In genomic region chr18:36633961-36634412, GRCh38 we compare ENCODE assay signal across 12 cellular contexts.
DNase-seq lines count a peak whose midpoint lies in the region; ATAC-seq, FAIRE-seq and TF ChIP-seq lines count a peak whose summit lies in the region.
"Had no signal": no experiment of that assay in that cellular context is flagged by ENCODE, and none has a peak within 500 bp of the region (broad histone marks: within the 10 kb centered on the region; RNA-seq: fewer than 3 reads in every experiment).

No MANE protein-coding gene starts in this region.

- no peaks in the 10 kb centered on the region for H3K9me3 Mint-ChIP-seq in GM23338
- H3K9me3 Mint-ChIP-seq: activated T-cell treated with anti-CD3 and anti-CD28 coated beads, Interleukin-2, amount 50 U/mL, for 24 hours; neural crest cell; stimulated activated effector memory CD8-positive, alpha-beta T cell treated with anti-CD3 and anti-CD28 coated beads, Interleukin-12 subunit alpha, Interleukin-12 subunit beta, amount 100 ng/mL, for 72 hours had no signal

- no peak overlapping the region for H3K4me3 Mint-ChIP-seq in GM23338
- H3K4me3 Mint-ChIP-seq: activated T-cell treated with anti-CD3 and anti-CD28 coated beads, Interleukin-2, amount 50 U/mL, for 24 hours; neural crest cell; stimulated activated effector memory CD8-positive, alpha-beta T cell treated with anti-CD3 and anti-CD28 coated beads, Interleukin-12 subunit alpha, Interleukin-12 subunit beta, amount 100 ng/mL, for 72 hours had no signal

- peak; percentile 38 for ATAC-seq in GM23338
- peak; percentile 36 for ATAC-seq in HG03571 (IDR thresholded peaks at IDR 0.05; ENCODE audit: unreplicated experiment)
- no peak for ATAC-seq in GM19455 (IDR thresholded peaks at IDR 0.05; ENCODE audit: unreplicated experiment)
- no peak for ATAC-seq in GM18873 (IDR thresholded peaks at IDR 0.05; ENCODE audit: low FRiP score, unreplicated experiment)
- ATAC-seq: stimulated activated effector memory CD8-positive, alpha-beta T cell treated with anti-CD3 and anti-CD28 coated beads, Interleukin-12 subunit alpha, Interleukin-12 subunit beta, amount 100 ng/mL, for 72 hours had no signal

- H2AFZ ChIP-seq in GM23338: no peak overlapping the region

- H3K27me3 Mint-ChIP-seq in GM23338 (ENCODE audit: insufficient read depth, low read depth, poor library complexity): no peaks in the 10 kb centered on the region

- H3K27me3 ChIP-seq in GM23338 (ENCODE audit: insufficient read depth): no peaks in the 10 kb centered on the region

- no peaks in the 10 kb centered on the region for H3K36me3 ChIP-seq in GM23338 (ENCODE audit: insufficient read depth)

- peaks cover 12% of the 10 kb centered on the region; the same call in 1 of the 2 replicates for H3K4me1 ChIP-seq in GM23338 (ENCODE audit: insufficient read depth)

- no peak overlapping the region for H3K27ac Mint-ChIP-seq in GM23338
- H3K27ac Mint-ChIP-seq: activated T-cell treated with anti-CD3 and anti-CD28 coated beads, Interleukin-2, amount 50 U/mL, for 24 hours; stimulated activated effector memory CD8-positive, alpha-beta T cell treated with anti-CD3 and anti-CD28 coated beads, Interleukin-12 subunit alpha, Interleukin-12 subunit beta, amount 100 ng/mL, for 72 hours had no signal

- no peak overlapping the region for H3K27ac ChIP-seq in GM23338 (ENCODE audit: low read depth)

- TF ChIP-seq CTCF in GM23338 (conservative IDR thresholded peaks at IDR 0.05; ENCODE audit: low read depth in 2 of 2): no peak
- TF ChIP-seq CTCF in astrocyte of the cerebellum (IDR thresholded peaks at IDR 0.05; ENCODE audit: low read depth, low read length, missing control alignments): no peak

- H4K20me1 ChIP-seq in GM23338 (replicated peaks; ENCODE audit: insufficient read depth): no peaks in the 10 kb centered on the region

- peak; percentile 78 for FAIRE-seq in GM12892 (lab: Jason Lieb, UNC)

- no peaks in the 10 kb centered on the region for H3F3A ChIP-seq in GM23338 (replicated peaks; ENCODE audit: low read depth)

- 0 out of 2 replicates have a peak overlapping the region, but pooled peaks have one; percentile 42 for H3K4me2 ChIP-seq in GM23338

- no peak for TF ChIP-seq POLR2A in GM12892 (IDR thresholded peaks at IDR 0.05; ENCODE audit: low read depth, low read length)

- DNase-seq in GM12892 (ENCODE audit: insufficient read length) (no peak), GM23338 (ENCODE audit: low spot score) (peak; percentile 17), astrocyte of the cerebellum (ENCODE audit: low read depth) (peak; percentile 22), OCI-M2 (lab: John Stamatoyannopoulos, UW; ENCODE audit: unreplicated experiment) (no peak), retina (no peak)
- DNase-seq: activated T-cell treated with anti-CD3 and anti-CD28 coated beads, Interleukin-2, amount 50 U/mL, for 24 hours; central memory CD4-positive, alpha-beta T cell had no signal

- in situ Hi-C loops in astrocyte of the cerebellum (cut with HindIII; ENCODE audit: low sequenced_read_pairs): no loop called here

- H3K79me2 ChIP-seq in GM23338 (replicated peaks; ENCODE audit: insufficient read depth): no peaks in the 10 kb centered on the region

- H3K9me2 ChIP-seq in GM23338 (ENCODE audit: insufficient read depth): no peaks in the 10 kb centered on the region

- H3K4me1 Mint-ChIP-seq in GM23338: peaks cover 21% of the 10 kb centered on the region
- H3K4me1 Mint-ChIP-seq: stimulated activated effector memory CD8-positive, alpha-beta T cell treated with anti-CD3 and anti-CD28 coated beads, Interleukin-12 subunit alpha, Interleukin-12 subunit beta, amount 100 ng/mL, for 72 hours had no signal

- no peaks in the 10 kb centered on the region for H3K36me3 Mint-ChIP-seq in GM23338 (ENCODE audit: low read depth)
- H3K36me3 Mint-ChIP-seq: stimulated activated effector memory CD8-positive, alpha-beta T cell treated with anti-CD3 and anti-CD28 coated beads, Interleukin-12 subunit alpha, Interleukin-12 subunit beta, amount 100 ng/mL, for 72 hours had no signal

- H3K4me3 ChIP-seq in GM23338 (no peak overlapping the region), astrocyte of the cerebellum (ENCODE audit: low read depth, low read length) (no peak overlapping the region)

TF ChIP-seq in GM23338, 12 proteins besides CTCF, POLR2A, EP300 and RAD21:
- TF ChIP-seq EZH2 (IDR thresholded peaks at IDR 0.05; ENCODE audit: low read depth, unreplicated experiment) (no peak), JUNB (IDR thresholded peaks at IDR 0.05; ENCODE audit: unreplicated experiment) (no peak), EZH2phosphoT487 (IDR thresholded peaks at IDR 0.05; ENCODE audit: unreplicated experiment) (no peak), STAT1 (IDR thresholded peaks at IDR 0.05; ENCODE audit: unreplicated experiment) (no peak), POLR2AphosphoS5 (IDR thresholded peaks at IDR 0.05; ENCODE audit: low read depth) (no peak), CREB1 (CRISPR knock-in tag; IDR thresholded peaks at IDR 0.05; ENCODE audit: low read depth) (no peak)
- TF ChIP-seq, protein P1, sequence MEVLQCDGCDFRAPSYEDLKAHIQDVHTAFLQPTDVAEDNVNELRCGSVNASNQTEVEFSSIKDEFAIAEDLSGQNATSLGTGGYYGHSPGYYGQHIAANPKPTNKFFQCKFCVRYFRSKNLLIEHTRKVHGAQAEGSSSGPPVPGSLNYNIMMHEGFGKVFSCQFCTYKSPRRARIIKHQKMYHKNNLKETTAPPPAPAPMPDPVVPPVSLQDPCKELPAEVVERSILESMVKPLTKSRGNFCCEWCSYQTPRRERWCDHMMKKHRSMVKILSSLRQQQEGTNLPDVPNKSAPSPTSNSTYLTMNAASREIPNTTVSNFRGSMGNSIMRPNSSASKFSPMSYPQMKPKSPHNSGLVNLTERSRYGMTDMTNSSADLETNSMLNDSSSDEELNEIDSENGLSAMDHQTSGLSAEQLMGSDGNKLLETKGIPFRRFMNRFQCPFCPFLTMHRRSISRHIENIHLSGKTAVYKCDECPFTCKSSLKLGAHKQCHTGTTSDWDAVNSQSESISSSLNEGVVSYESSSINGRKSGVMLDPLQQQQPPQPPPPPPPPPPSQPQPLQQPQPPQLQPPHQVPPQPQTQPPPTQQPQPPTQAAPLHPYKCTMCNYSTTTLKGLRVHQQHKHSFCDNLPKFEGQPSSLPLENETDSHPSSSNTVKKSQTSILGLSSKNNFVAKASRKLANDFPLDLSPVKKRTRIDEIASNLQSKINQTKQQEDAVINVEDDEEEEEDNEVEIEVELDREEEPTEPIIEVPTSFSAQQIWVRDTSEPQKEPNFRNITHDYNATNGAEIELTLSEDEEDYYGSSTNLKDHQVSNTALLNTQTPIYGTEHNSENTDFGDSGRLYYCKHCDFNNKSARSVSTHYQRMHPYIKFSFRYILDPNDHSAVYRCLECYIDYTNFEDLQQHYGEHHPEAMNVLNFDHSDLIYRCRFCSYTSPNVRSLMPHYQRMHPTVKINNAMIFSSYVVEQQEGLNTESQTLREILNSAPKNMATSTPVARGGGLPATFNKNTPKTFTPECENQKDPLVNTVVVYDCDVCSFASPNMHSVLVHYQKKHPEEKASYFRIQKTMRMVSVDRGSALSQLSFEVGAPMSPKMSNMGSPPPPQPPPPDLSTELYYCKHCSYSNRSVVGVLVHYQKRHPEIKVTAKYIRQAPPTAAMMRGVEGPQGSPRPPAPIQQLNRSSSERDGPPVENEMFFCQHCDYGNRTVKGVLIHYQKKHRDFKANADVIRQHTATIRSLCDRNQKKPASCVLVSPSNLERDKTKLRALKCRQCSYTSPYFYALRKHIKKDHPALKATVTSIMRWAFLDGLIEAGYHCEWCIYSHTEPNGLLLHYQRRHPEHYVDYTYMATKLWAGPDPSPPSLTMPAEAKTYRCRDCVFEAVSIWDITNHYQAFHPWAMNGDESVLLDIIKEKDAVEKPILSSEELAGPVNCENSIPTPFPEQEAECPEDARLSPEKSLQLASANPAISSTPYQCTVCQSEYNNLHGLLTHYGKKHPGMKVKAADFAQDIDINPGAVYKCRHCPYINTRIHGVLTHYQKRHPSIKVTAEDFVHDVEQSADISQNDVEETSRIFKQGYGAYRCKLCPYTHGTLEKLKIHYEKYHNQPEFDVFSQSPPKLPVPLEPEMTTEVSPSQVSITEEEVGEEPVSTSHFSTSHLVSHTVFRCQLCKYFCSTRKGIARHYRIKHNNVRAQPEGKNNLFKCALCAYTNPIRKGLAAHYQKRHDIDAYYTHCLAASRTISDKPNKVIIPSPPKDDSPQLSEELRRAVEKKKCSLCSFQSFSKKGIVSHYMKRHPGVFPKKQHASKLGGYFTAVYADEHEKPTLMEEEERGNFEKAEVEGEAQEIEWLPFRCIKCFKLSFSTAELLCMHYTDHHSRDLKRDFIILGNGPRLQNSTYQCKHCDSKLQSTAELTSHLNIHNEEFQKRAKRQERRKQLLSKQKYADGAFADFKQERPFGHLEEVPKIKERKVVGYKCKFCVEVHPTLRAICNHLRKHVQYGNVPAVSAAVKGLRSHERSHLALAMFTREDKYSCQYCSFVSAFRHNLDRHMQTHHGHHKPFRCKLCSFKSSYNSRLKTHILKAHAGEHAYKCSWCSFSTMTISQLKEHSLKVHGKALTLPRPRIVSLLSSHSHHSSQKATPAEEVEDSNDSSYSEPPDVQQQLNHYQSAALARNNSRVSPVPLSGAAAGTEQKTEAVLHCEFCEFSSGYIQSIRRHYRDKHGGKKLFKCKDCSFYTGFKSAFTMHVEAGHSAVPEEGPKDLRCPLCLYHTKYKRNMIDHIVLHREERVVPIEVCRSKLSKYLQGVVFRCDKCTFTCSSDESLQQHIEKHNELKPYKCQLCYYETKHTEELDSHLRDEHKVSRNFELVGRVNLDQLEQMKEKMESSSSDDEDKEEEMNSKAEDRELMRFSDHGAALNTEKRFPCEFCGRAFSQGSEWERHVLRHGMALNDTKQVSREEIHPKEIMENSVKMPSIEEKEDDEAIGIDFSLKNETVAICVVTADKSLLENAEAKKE (CRISPR knock-in tag; IDR thresholded peaks at IDR 0.05): no peak

Comparison
In these comparisons a context has a peak if more than half of its experiments do, and no peak if none do; other contexts are left out.
1. DNase-seq: peak in GM23338 (single experiment) and astrocyte of the cerebellum (single experiment); none in GM12892 (single experiment), OCI-M2 (single experiment) and retina (single experiment).
2. ATAC-seq: peak in GM23338 (single experiment) and HG03571 (single experiment); none in GM19455 (single experiment) and GM18873 (single experiment).